In the genomic region with DNA sequence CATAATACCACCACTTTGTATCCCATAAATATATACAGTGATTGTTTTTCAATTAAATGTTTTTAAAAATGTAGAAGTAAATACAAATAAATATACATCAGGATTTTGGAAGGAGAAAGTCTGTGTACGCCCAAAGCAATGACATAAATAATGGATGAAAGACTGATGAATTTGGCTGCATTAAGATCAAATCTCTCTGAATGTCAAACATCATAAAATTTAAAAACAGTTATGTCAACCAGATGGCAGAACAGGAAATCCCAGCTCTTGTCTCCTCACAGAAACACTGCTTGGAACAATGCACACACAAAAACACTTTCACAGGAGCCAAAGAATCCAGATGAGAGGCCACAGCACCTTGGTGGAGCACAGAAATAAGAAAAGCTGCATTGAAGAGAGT, we compare ENCODE assay signal across 1 cellular context.
TF ChIP-seq lines count a peak whose summit lies in the region.

No MANE protein-coding gene starts in this region.

TF ChIP-seq in SK-N-SH, 30 proteins besides CTCF, POLR2A, EP300 and RAD21 (continued from another document):
- no peak for TF ChIP-seq MXI1 (IDR thresholded peaks at IDR 0.05; ENCODE audit: low read depth, low read length)
- no peak for TF ChIP-seq GABPA (IDR thresholded peaks at IDR 0.05; ENCODE audit: low read depth)
- TF ChIP-seq REST (IDR thresholded peaks at IDR 0.05; ENCODE audit: low read depth, low read length): no peak
- TF ChIP-seq JUND (IDR thresholded peaks at IDR 0.05): no peak
- no peak for TF ChIP-seq FOXM1 (IDR thresholded peaks at IDR 0.05; ENCODE audit: low read depth)
- no peak for TF ChIP-seq NFIC (IDR thresholded peaks at IDR 0.05; ENCODE audit: borderline replicate concordance)
- no peak for TF ChIP-seq YY1 (IDR thresholded peaks at IDR 0.05; ENCODE audit: low read depth)
- no peak for TF ChIP-seq FOSL2 (IDR thresholded peaks at IDR 0.05; ENCODE audit: borderline replicate concordance, low read depth)
- no peak for TF ChIP-seq NRF1 (IDR thresholded peaks at IDR 0.05; ENCODE audit: low read depth, low read length)
- no peak for TF ChIP-seq TEAD4 (IDR thresholded peaks at IDR 0.05; ENCODE audit: borderline replicate concordance, insufficient read depth)
- TF ChIP-seq PBX3 (IDR thresholded peaks at IDR 0.05): peak; percentile 31; the same call in 1 of the 2 replicates
- TF ChIP-seq RFX5 (IDR thresholded peaks at IDR 0.05; ENCODE audit: low read length): no peak
- TF ChIP-seq SIN3A (IDR thresholded peaks at IDR 0.05; ENCODE audit: borderline replicate concordance, low read depth, low read length): no peak
- TF ChIP-seq TAF1 (IDR thresholded peaks at IDR 0.05; ENCODE audit: borderline replicate concordance, low read depth, low read length): no peak
- TF ChIP-seq, protein P1, sequence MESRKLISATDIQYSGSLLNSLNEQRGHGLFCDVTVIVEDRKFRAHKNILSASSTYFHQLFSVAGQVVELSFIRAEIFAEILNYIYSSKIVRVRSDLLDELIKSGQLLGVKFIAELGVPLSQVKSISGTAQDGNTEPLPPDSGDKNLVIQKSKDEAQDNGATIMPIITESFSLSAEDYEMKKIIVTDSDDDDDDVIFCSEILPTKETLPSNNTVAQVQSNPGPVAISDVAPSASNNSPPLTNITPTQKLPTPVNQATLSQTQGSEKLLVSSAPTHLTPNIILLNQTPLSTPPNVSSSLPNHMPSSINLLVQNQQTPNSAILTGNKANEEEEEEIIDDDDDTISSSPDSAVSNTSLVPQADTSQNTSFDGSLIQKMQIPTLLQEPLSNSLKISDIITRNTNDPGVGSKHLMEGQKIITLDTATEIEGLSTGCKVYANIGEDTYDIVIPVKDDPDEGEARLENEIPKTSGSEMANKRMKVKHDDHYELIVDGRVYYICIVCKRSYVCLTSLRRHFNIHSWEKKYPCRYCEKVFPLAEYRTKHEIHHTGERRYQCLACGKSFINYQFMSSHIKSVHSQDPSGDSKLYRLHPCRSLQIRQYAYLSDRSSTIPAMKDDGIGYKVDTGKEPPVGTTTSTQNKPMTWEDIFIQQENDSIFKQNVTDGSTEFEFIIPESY (IDR thresholded peaks at IDR 0.05; ENCODE audit: borderline replicate concordance, low read depth): no peak
TF ChIP-seq in SK-N-SH: peak in this region for 6.
